In genomic region chr5:170315154-170315553, GRCh38 we compare ENCODE assay signal across 9 cellular contexts. TPM values are rescaled to one million over a fixed set of nuclear protein-coding genes. Genes with fewer than 3 reads are reported as not detected.
DNase-seq lines count a peak whose midpoint lies in the region; ATAC-seq and TF ChIP-seq lines count a peak whose summit lies in the region.
"Had no signal": no experiment of that assay in that cellular context is flagged by ENCODE, and none has a peak within 500 bp of the region (broad histone marks: within the 10 kb centered on the region; RNA-seq: fewer than 3 reads in every experiment).

No MANE protein-coding gene starts in this region.

- no peak overlapping the region for H2AFZ ChIP-seq in hepatocyte

- H3K79me2 ChIP-seq in hepatocyte, result no peaks in the 10 kb centered on the region

- peaks cover 4% of the 10 kb centered on the region for H3K4me1 ChIP-seq in hepatocyte (ENCODE audit: insufficient read depth)

- H3K9me3 ChIP-seq in hepatocyte (ENCODE audit: low read depth), result no peaks in the 10 kb centered on the region

- WGBS in hepatocyte (ENCODE audit: low lambda C conversion rate, missing lambda C conversion rate), result 41% methylated on average over 5 of the region's 5 CpGs

- no peak for ATAC-seq in GM21723 (IDR thresholded peaks at IDR 0.05; ENCODE audit: unreplicated experiment)
- no peak for ATAC-seq in HG02571 (IDR thresholded peaks at IDR 0.05; ENCODE audit: unreplicated experiment)

- no peak for TF ChIP-seq CTCF in hepatocyte (IDR thresholded peaks at IDR 0.05; ENCODE audit: poor library complexity)

- no peaks in the 10 kb centered on the region for H3K9me2 ChIP-seq in hepatocyte (replicated peaks; ENCODE audit: insufficient read depth)

- H4K20me1 ChIP-seq in hepatocyte (ENCODE audit: insufficient read depth, poor library complexity, severe bottlenecking), result no peaks in the 10 kb centered on the region

- H3K27me3 ChIP-seq in hepatocyte, result no peaks in the 10 kb centered on the region

- no peaks in the 10 kb centered on the region for H3K36me3 ChIP-seq in hepatocyte (replicated peaks; ENCODE audit: insufficient read depth, low read depth)

- peak overlapping the region; percentile 29 for H3K27ac ChIP-seq in caudate nucleus (ENCODE audit: low read depth, low read length)
- no peak overlapping the region for H3K27ac ChIP-seq in hepatocyte

- no peak overlapping the region for H3K4me2 ChIP-seq in hepatocyte

- DNase-seq in ELF-1 (ENCODE audit: low read depth, low spot score) (peak; percentile 59), caudate nucleus (lab: John Stamatoyannopoulos, UW) (peak in 57 of 61 donors; percentile 16 to 89 (median 66)), hepatocyte (ENCODE audit: low spot score) (peak; percentile 64), retina (peak; percentile 27), SK-N-DZ (ENCODE audit: low spot score) (no peak)
- DNase-seq in activated effector memory CD4-positive, alpha-beta T cell treated with anti-CD3 and anti-CD28 coated beads, Interleukin-2, amount 50 U/mL, for 16 hours, result no peak
- DNase-seq: NCI-H510A had no signal

- H3K4me3 ChIP-seq in hepatocyte, result no peak overlapping the region

RNA-seq across cellular contexts. Expression of gene LCP2, which starts 17.6 kb away (rescaled TPM):
- 0.60 and 0.80 TPM in 2 replicates for total RNA-seq in hepatocyte
- polyA plus RNA-seq in hepatocyte, result 0.35 TPM in 1 of 2 replicates, not detected in the other
- polyA plus RNA-seq in SK-N-DZ (2014; cell fraction: cytosol; rRNA removed), result not detected in 2 replicates
- polyA plus RNA-seq in SK-N-DZ (2014; cell fraction: nucleus; rRNA removed), result not detected in 2 replicates

Comparison
In these comparisons a context has a peak if more than half of its experiments do, and no peak if none do; other contexts are left out.
1. DNase-seq: peak in ELF-1 (single experiment), caudate nucleus (57 of 61), hepatocyte (single experiment) and retina (single experiment); none in activated effector memory CD4-positive, alpha-beta T cell treated with anti-CD3 and anti-CD28 coated beads, Interleukin-2, amount 50 U/mL, for 16 hours (single experiment) and SK-N-DZ (single experiment).